In genomic region chr13:60957816-60958215, GRCh38 we compare ENCODE assay signal across 29 cellular contexts.
"Had no signal": no experiment of that assay in that cellular context is flagged by ENCODE, and none has a peak within 500 bp of the region (broad histone marks: within the 10 kb centered on the region; RNA-seq: fewer than 3 reads in every experiment).

No MANE protein-coding gene starts in this region.

- H3K36me3 Mint-ChIP-seq: activated CD8-positive, alpha-beta memory T cell treated with anti-CD3 and anti-CD28 coated beads, Interleukin-2, amount 10 ng/mL, durations not matched to agents 7 days and 5 days; activated naive CD4-positive, alpha-beta T cell treated with anti-CD3 and anti-CD28 coated beads, Interleukin-2, amount 10 ng/mL, durations not matched to agents 7 days and 5 days; activated naive CD8-positive, alpha-beta T cell treated with anti-CD3 and anti-CD28 coated beads for 36 hours had no signal

- H3K4me1 Mint-ChIP-seq: activated B cell treated with CpG ODN at 0.5 μM for 24 hours; activated CD4-positive, alpha-beta T cell treated with anti-CD3 and anti-CD28 coated beads, Interleukin-2, amount 10 ng/mL, durations not matched to agents 24 days and 14 days; activated CD8-positive, alpha-beta memory T cell treated with anti-CD3 and anti-CD28 coated beads, Interleukin-2, amount 10 ng/mL, durations not matched to agents 7 days and 5 days; activated naive CD4-positive, alpha-beta T cell treated with anti-CD3 and anti-CD28 coated beads, Interleukin-2, amount 10 ng/mL, durations not matched to agents 7 days and 5 days; activated naive CD8-positive, alpha-beta T cell treated with anti-CD3 and anti-CD28 coated beads for 36 hours; activated T-helper 17 cell treated with anti-CD3 and anti-CD28 coated beads, Interleukin-2, amount 50 U/mL, for 72 hours; T-helper 17 cell had no signal

- H3K4me3 Mint-ChIP-seq: activated B cell treated with CpG ODN at 0.5 μM for 24 hours; activated CD4-positive, alpha-beta T cell treated with anti-CD3 and anti-CD28 coated beads, Interleukin-2, amount 10 ng/mL, durations not matched to agents 24 days and 14 days; activated CD8-positive, alpha-beta memory T cell treated with anti-CD3 and anti-CD28 coated beads, Interleukin-2, amount 10 ng/mL, durations not matched to agents 7 days and 5 days; activated naive CD4-positive, alpha-beta T cell treated with anti-CD3 and anti-CD28 coated beads, Interleukin-2, amount 10 ng/mL, durations not matched to agents 7 days and 5 days; activated naive CD8-positive, alpha-beta T cell treated with anti-CD3 and anti-CD28 coated beads for 36 hours; activated T-cell treated with anti-CD3 and anti-CD28 coated beads, Interleukin-2, amount 50 U/mL, for 4 hours; activated T-helper 17 cell treated with anti-CD3 and anti-CD28 coated beads, Interleukin-2, amount 50 U/mL, for 72 hours; T-helper 17 cell had no signal

- H3K27me3 Mint-ChIP-seq: activated B cell treated with CpG ODN at 0.5 μM for 24 hours; activated CD4-positive, alpha-beta T cell treated with anti-CD3 and anti-CD28 coated beads, Interleukin-2, amount 10 ng/mL, durations not matched to agents 24 days and 14 days; activated CD8-positive, alpha-beta memory T cell treated with anti-CD3 and anti-CD28 coated beads, Interleukin-2, amount 10 ng/mL, durations not matched to agents 7 days and 5 days; activated naive CD4-positive, alpha-beta T cell treated with anti-CD3 and anti-CD28 coated beads, Interleukin-2, amount 10 ng/mL, durations not matched to agents 7 days and 5 days; activated naive CD8-positive, alpha-beta T cell treated with anti-CD3 and anti-CD28 coated beads for 36 hours; activated T-helper 17 cell treated with anti-CD3 and anti-CD28 coated beads, Interleukin-2, amount 50 U/mL, for 72 hours; T-helper 17 cell had no signal

- ATAC-seq: activated CD8-positive, alpha-beta memory T cell treated with anti-CD3 and anti-CD28 coated beads, Interleukin-2, amount 10 ng/mL, durations not matched to agents 7 days and 5 days; activated T-cell treated with anti-CD3 and anti-CD28 coated beads, Interleukin-2, amount 50 U/mL, for 4 hours; activated T-helper 17 cell treated with anti-CD3 and anti-CD28 coated beads, Interleukin-2, amount 50 U/mL, for 72 hours; K562; T-helper 17 cell had no signal

- H3K4me1 ChIP-seq: adrenal gland had no signal

- DNase-seq: activated B cell treated with CpG ODN at 0.5 μM for 24 hours; activated CD4-positive, alpha-beta T cell treated with anti-CD3 and anti-CD28 coated beads for 1 hour; activated CD4-positive, alpha-beta T cell treated with anti-CD3 and anti-CD28 coated beads, Interleukin-2, amount 10 ng/mL, durations not matched to agents 24 days and 14 days; activated CD4-positive, alpha-beta T cell treated with anti-CD3 and anti-CD28 coated beads, Interleukin-2, amount 50 U/mL, for 48 hours; activated CD8-positive, alpha-beta memory T cell treated with anti-CD3 and anti-CD28 coated beads, Interleukin-2, amount 10 ng/mL, durations not matched to agents 7 days and 5 days; activated gamma-delta T cell treated with Interleukin-2 at 50 U/mL for 16 hours; activated naive CD4-positive, alpha-beta T cell treated with anti-CD3 and anti-CD28 coated beads, Interleukin-2, amount 10 ng/mL, durations not matched to agents 7 days and 5 days; activated naive CD8-positive, alpha-beta T cell treated with anti-CD3 and anti-CD28 coated beads for 36 hours; activated T-cell treated with anti-CD3 and anti-CD28 coated beads, Interleukin-2, amount 50 U/mL, for 4 hours; adrenal gland; anterior cingulate cortex; cerebellar nuclear complex; Karpas-422; MM.1S; NCI-H1105 treated with DMSO at 0.1 percent for 48 hours; NCI-H1436 treated with DMSO at 0.1 percent for 48 hours; NCI-H187; NCI-H2081; NCI-H2171; NCI-H2227 treated with DMSO at 0.1 percent for 48 hours; NCI-H446 treated with DMSO at 0.1 percent for 48 hours; NCI-H524 treated with DMSO at 0.1 percent for 48 hours; NK-92 treated with Interleukin-12 subunit alpha and Interleukin-12 subunit beta, amount 100 ng/mL, for 24 hours; PC-9; SHP77 treated with DMSO at 0.1 percent for 48 hours; T-helper 17 cell; T-helper 9 cell had no signal

- H2AFZ ChIP-seq: PC-9 had no signal

- H3K27ac Mint-ChIP-seq: activated B cell treated with CpG ODN at 0.5 μM for 24 hours; activated CD4-positive, alpha-beta T cell treated with anti-CD3 and anti-CD28 coated beads, Interleukin-2, amount 10 ng/mL, durations not matched to agents 24 days and 14 days; activated CD8-positive, alpha-beta memory T cell treated with anti-CD3 and anti-CD28 coated beads, Interleukin-2, amount 10 ng/mL, durations not matched to agents 7 days and 5 days; activated naive CD4-positive, alpha-beta T cell treated with anti-CD3 and anti-CD28 coated beads, Interleukin-2, amount 10 ng/mL, durations not matched to agents 7 days and 5 days; activated naive CD8-positive, alpha-beta T cell treated with anti-CD3 and anti-CD28 coated beads for 36 hours; activated T-helper 17 cell treated with anti-CD3 and anti-CD28 coated beads, Interleukin-2, amount 50 U/mL, for 72 hours; T-helper 17 cell had no signal

- H3K9me3 ChIP-seq: adrenal gland had no signal

- H3K4me2 ChIP-seq: PC-9 had no signal

- H3K27me3 ChIP-seq: adrenal gland had no signal

- H3K36me3 ChIP-seq: adrenal gland had no signal

- H3K4me3 ChIP-seq: adrenal gland, K562, PC-9 had no signal

- H3K27ac ChIP-seq: adrenal gland, PC-9 had no signal
